In the genomic region with DNA sequence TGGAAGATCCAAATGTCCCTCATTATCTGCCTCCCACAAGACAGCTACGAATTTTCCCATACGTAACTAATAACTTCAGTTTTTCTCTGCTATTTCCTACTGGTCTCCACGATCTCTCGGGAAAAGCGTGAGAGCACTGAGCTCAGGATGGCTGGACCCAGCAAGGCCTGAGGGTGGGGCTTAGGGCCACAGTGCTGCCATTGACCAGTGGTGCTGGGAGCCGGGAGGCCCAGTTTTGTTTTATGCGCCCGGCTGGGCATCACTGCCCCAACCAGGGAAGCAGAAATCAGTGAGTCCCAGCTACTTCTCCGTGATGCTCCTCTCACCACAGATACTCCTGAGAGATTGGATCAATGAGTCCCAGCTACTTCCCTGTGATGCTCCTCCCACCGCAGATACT, we compare ENCODE assay signal across 20 cellular contexts.
A peak's percentile ranks its signal among the peaks of the same experiment; 100 is the strongest.
DNase-seq lines count a peak whose midpoint lies in the region; ATAC-seq, FAIRE-seq and TF ChIP-seq lines count a peak whose summit lies in the region.
"Had no signal": no experiment of that assay in that cellular context is flagged by ENCODE, and none has a peak within 500 bp of the region (broad histone marks: within the 10 kb centered on the region; RNA-seq: fewer than 3 reads in every experiment).

No MANE protein-coding gene starts in this region.

- peak overlapping the region; percentile 19; the same call in 1 of the 2 replicates for H3K9ac ChIP-seq in KMS-11
- H3K9ac ChIP-seq in H1 (replicated peaks in 1 of 4; ENCODE audit: extremely low read depth in 1 of 4, low read depth in 3 of 4, low read length in 3 of 4): no peak overlapping the region
- H3K9ac ChIP-seq in skeletal muscle tissue (ENCODE audit: low read depth in 1 of 3, low read length in 3 of 3): peak overlapping the region; percentile 62 to 80 (median 74)
- no peak overlapping the region for H3K9ac ChIP-seq in kidney (ENCODE audit: low read length in 2 of 2)

- 0 out of 2 replicates have a peak overlapping the region, but pooled peaks have one; percentile 9 for H2BK12ac ChIP-seq in H1 (ENCODE audit: low read depth, low read length)

- H3K56ac ChIP-seq in H1 (replicated peaks; ENCODE audit: insufficient read length, low read depth, low read length): no peak overlapping the region

- H3K4me1 ChIP-seq in KMS-11 (ENCODE audit: low read depth, poor library complexity, severe bottlenecking): peaks cover 42% of the 10 kb centered on the region
- peaks cover 0 to 10% (median 6%) of the 10 kb centered on the region in 4 experiments; a peak in 4 of 7 replicates for H3K4me1 ChIP-seq in H1 (replicated peaks in 1 of 4; ENCODE audit: control insufficient read depth in 3 of 4, insufficient read depth in 4 of 4, low read length in 3 of 4)
- peaks cover 22 to 41% (median 31%) of the 10 kb centered on the region in 3 donors for H3K4me1 ChIP-seq in skeletal muscle tissue (ENCODE audit: control insufficient read depth in 3 of 3, insufficient read depth in 3 of 3, low read length in 3 of 3)
- peaks cover 4 to 7% of the 10 kb centered on the region in 2 donors for H3K4me1 ChIP-seq in kidney (ENCODE audit: control insufficient read depth in 1 of 2, insufficient read depth in 1 of 2, low read depth in 1 of 2, low read length in 2 of 2)
- H3K4me1 ChIP-seq: Caco-2 had no signal

- H3K14ac ChIP-seq in H1 (ENCODE audit: insufficient read length): no peak overlapping the region

- H2BK20ac ChIP-seq in H1 (ENCODE audit: low read length): no peak overlapping the region

- TF ChIP-seq POLR2A in H1 (IDR thresholded peaks at IDR 0.05; ENCODE audit: control extremely low read depth in 1 of 2, low read depth in 2 of 2, low read length in 2 of 2): no peak

- H3K9me3 Mint-ChIP-seq in activated T-helper 17 cell treated with anti-CD3 and anti-CD28 coated beads, Interleukin-2, amount 50 U/mL, for 72 hours: no peaks in the 10 kb centered on the region

- no peak for TF ChIP-seq RAD21 in H1 (IDR thresholded peaks at IDR 0.05 in 1 of 2, conservative IDR thresholded peaks at IDR 0.05 in 1 of 2; ENCODE audit: low read depth in 2 of 2, low read length in 2 of 2)

- CTCF ChIA-PET in H1 (lab: Charles Lee; ENCODE audit: partially characterized antibody): interaction anchor here (0.7 to 2.4 kb wide), 5 partner anchors 12 to 39 kb away, joined by 3 to 5 read pairs (median 3); no protein-coding TSS in a partner anchor

- peak overlapping the region; percentile 21; the same call in 1 of the 2 replicates for H4K8ac ChIP-seq in H1 (ENCODE audit: extremely low read depth, insufficient read depth, low read length)

- no peak for ATAC-seq in GM18519 (IDR thresholded peaks at IDR 0.05; ENCODE audit: low FRiP score, unreplicated experiment)
- no peak for ATAC-seq in activated T-helper 17 cell treated with anti-CD3 and anti-CD28 coated beads, Interleukin-2, amount 50 U/mL, for 72 hours (replicated peaks)

- H2AFZ ChIP-seq in KMS-11 (ENCODE audit: low read depth): peak overlapping the region; percentile 77
- no peak overlapping the region for H2AFZ ChIP-seq in H1 (ENCODE audit: low read length)

- H3K79me1 ChIP-seq in H1 (ENCODE audit: low read depth, low read length): no peaks in the 10 kb centered on the region

- H4K20me1 ChIP-seq in KMS-11 (ENCODE audit: insufficient read depth): no peaks in the 10 kb centered on the region
- no peaks in the 10 kb centered on the region for H4K20me1 ChIP-seq in H1 (replicated peaks in 1 of 2; ENCODE audit: control insufficient read depth in 1 of 2, insufficient read depth in 2 of 2, low read length in 2 of 2)

- no peak for FAIRE-seq in H1 (lab: Jason Lieb, UNC)
- FAIRE-seq in kidney (lab: Jason Lieb, UNC): no peak
- FAIRE-seq: frontal cortex, HepG2 had no signal

- no peak for TF ChIP-seq EP300 in H1 (IDR thresholded peaks at IDR 0.05; ENCODE audit: borderline replicate concordance in 1 of 2, low read depth in 2 of 2, low read length in 2 of 2)

- H3K9me3 ChIP-seq in H1 (ENCODE audit: insufficient read depth in 2 of 2, low read depth in 1 of 2, low read length in 1 of 2): no peaks in the 10 kb centered on the region
- no peaks in the 10 kb centered on the region for H3K9me3 ChIP-seq in skeletal muscle tissue (ENCODE audit: control insufficient read depth in 3 of 3, low read length in 3 of 3)
- H3K9me3 ChIP-seq in kidney (ENCODE audit: control insufficient read depth in 1 of 2, low read length in 2 of 2): no peaks in the 10 kb centered on the region
- H3K9me3 ChIP-seq: Caco-2 had no signal

- H3K4me3 ChIP-seq in KMS-11 (IDR thresholded peaks at IDR 0.05; ENCODE audit: insufficient read depth, low read depth, low read length): no peak overlapping the region
- no peak overlapping the region for H3K4me3 ChIP-seq in H1 (ENCODE audit: extremely low read depth in 1 of 4, insufficient read depth in 2 of 4, low read depth in 3 of 4, low read length in 4 of 4)
- peak overlapping the region in 2 of 3 donors; percentile 50 to 58 for H3K4me3 ChIP-seq in skeletal muscle tissue (ENCODE audit: low read length in 3 of 3)
- H3K4me3 ChIP-seq in kidney (ENCODE audit: low read length in 2 of 2): no peak overlapping the region
- H3K4me3 ChIP-seq: dorsolateral prefrontal cortex had no signal

- no peaks in the 10 kb centered on the region; the same call in 1 of the 2 replicates for H3K23me2 ChIP-seq in H1 (ENCODE audit: low read depth, low read length)

- DNase-seq in D341Med (ENCODE audit: low spot score) (peak; percentile 40), H1 (ENCODE audit: low read depth in 1 of 2, low spot score in 2 of 2) (no peak), kidney (no peak), islet precursor cell (no peak)
- DNase-seq: activated CD4-positive, alpha-beta T cell treated with anti-CD3 and anti-CD28 coated beads, Interleukin-2, amount 50 U/mL, for 1 hour; activated gamma-delta T cell treated with Interleukin-2 at 50 U/mL for 16 hours; Caco-2; dorsolateral prefrontal cortex; HCEC 1CT; midbrain; NCI-H1436; NCI-H526 treated with DMSO at 0.1 percent for 48 hours; SIG-M5; stimulated activated CD4-positive, alpha-beta T cell treated with anti-CD3 and anti-CD28 coated beads, Interleukin-4, amount 100 ng/mL, for 4 hours had no signal

- H3K79me2 ChIP-seq in KMS-11 (ENCODE audit: insufficient read depth, low read depth) (no peaks in the 10 kb centered on the region), H1 (ENCODE audit: control insufficient read depth in 1 of 2, insufficient read depth in 2 of 2, low read length in 2 of 2) (no peaks in the 10 kb centered on the region)

- H3K27ac Mint-ChIP-seq in activated T-helper 17 cell treated with anti-CD3 and anti-CD28 coated beads, Interleukin-2, amount 50 U/mL, for 72 hours: no peak overlapping the region

- H3K4me2 ChIP-seq in KMS-11 (peak overlapping the region; percentile 67), H1 (ENCODE audit: insufficient read depth in 1 of 2, low read depth in 2 of 2, low read length in 2 of 2) (no peak overlapping the region)

- H2AK5ac ChIP-seq in H1 (ENCODE audit: low read depth, low read length): no peak overlapping the region

- POLR2A ChIA-PET in H1 (lab: Charles Lee; ENCODE audit: partially characterized antibody): no interaction called here

- H3K27me3 ChIP-seq in KMS-11 (ENCODE audit: insufficient read depth, low read depth) (no peaks in the 10 kb centered on the region), H1 (replicated peaks in 1 of 4; ENCODE audit: control insufficient read depth in 3 of 4, extremely low read depth in 1 of 4, insufficient read depth in 3 of 4, low read length in 3 of 4) (no peaks in the 10 kb centered on the region), skeletal muscle tissue (ENCODE audit: control insufficient read depth in 3 of 3, insufficient read depth in 3 of 3, low read length in 3 of 3) (no peaks in the 10 kb centered on the region)

- H3K18ac ChIP-seq in H1 (ENCODE audit: extremely low read depth, low read length): no peak overlapping the region

- H3K4me1 Mint-ChIP-seq in activated T-helper 17 cell treated with anti-CD3 and anti-CD28 coated beads, Interleukin-2, amount 50 U/mL, for 72 hours: no peaks in the 10 kb centered on the region

- no peaks in the 10 kb centered on the region for H3K36me3 ChIP-seq in KMS-11 (ENCODE audit: insufficient read depth)
- H3K36me3 ChIP-seq in H1 (ENCODE audit: control insufficient read depth in 2 of 4, insufficient read depth in 4 of 4, low read length in 3 of 4): no peaks in the 10 kb centered on the region
- no peaks in the 10 kb centered on the region for H3K36me3 ChIP-seq in skeletal muscle tissue (ENCODE audit: control insufficient read depth in 3 of 3, insufficient read depth in 3 of 3, low read length in 3 of 3)
- H3K36me3 ChIP-seq in kidney (ENCODE audit: control insufficient read depth in 1 of 2, insufficient read depth in 2 of 2, low read length in 2 of 2): no peaks in the 10 kb centered on the region

- H3K36me3 Mint-ChIP-seq in activated T-helper 17 cell treated with anti-CD3 and anti-CD28 coated beads, Interleukin-2, amount 50 U/mL, for 72 hours (ENCODE audit: low read depth): no peaks in the 10 kb centered on the region

- no peak overlapping the region for H2BK5ac ChIP-seq in H1 (ENCODE audit: low read depth, low read length)

- H2BK15ac ChIP-seq in H1 (ENCODE audit: low read length): no peak overlapping the region

- H3K4me3 Mint-ChIP-seq in activated T-helper 17 cell treated with anti-CD3 and anti-CD28 coated beads, Interleukin-2, amount 50 U/mL, for 72 hours: no peak overlapping the region

- H4K91ac ChIP-seq in H1 (replicated peaks; ENCODE audit: insufficient read length, low read length): no peak overlapping the region

- H3K27me3 Mint-ChIP-seq in activated T-helper 17 cell treated with anti-CD3 and anti-CD28 coated beads, Interleukin-2, amount 50 U/mL, for 72 hours: peaks cover 28% of the 10 kb centered on the region

- WGBS in H1 (ENCODE audit: extremely low coverage in 1 of 2, insufficient coverage in 1 of 2, insufficient read length in 1 of 2, insufficient replicate concordance in 2 of 2, low coverage in 1 of 2, low lambda C conversion rate in 2 of 2, missing lambda C conversion rate in 1 of 2), 2 experiments: 82% methylated on average over 10 of the region's 10 CpGs; no CpG with 5 or more reads in 1 of the 2 experiments

- H3K27ac ChIP-seq in KMS-11 (peak overlapping the region; percentile 53; the same call in 1 of the 2 replicates), H1 (ENCODE audit: low read depth, low read length) (no peak overlapping the region), skeletal muscle tissue (ENCODE audit: low read depth, low read length) (peak overlapping the region; percentile 93), kidney (ENCODE audit: low read depth in 2 of 2, low read length in 2 of 2) (no peak overlapping the region)

- H3K4ac ChIP-seq in H1 (replicated peaks; ENCODE audit: insufficient read length, low read depth, low read length): no peak overlapping the region

- no peak overlapping the region for H3K23ac ChIP-seq in H1 (ENCODE audit: insufficient read length)

- H2BK120ac ChIP-seq in H1 (replicated peaks; ENCODE audit: low read depth, low read length): no peak overlapping the region

- H4K5ac ChIP-seq in H1 (ENCODE audit: insufficient read length, low read depth, low read length): no peak overlapping the region

- intact Hi-C loops in kidney (cut with DNase I): no loop called here

- TF ChIP-seq CTCF in KMS-11 (conservative IDR thresholded peaks at IDR 0.05; ENCODE audit: low read depth, low read length) (no peak), H1 (IDR thresholded peaks at IDR 0.05; ENCODE audit: control extremely low read depth in 1 of 3, insufficient read depth in 1 of 3, low read depth in 1 of 3, low read length in 3 of 3) (no peak), kidney (IDR thresholded peaks at IDR 0.05; ENCODE audit: borderline replicate concordance, extremely low read depth, insufficient read depth) (no peak)

Comparison
In these comparisons a context has a peak if more than half of its experiments do, and no peak if none do; other contexts are left out.
1. H3K27ac ChIP-seq: peak in KMS-11 (single experiment) and skeletal muscle tissue (single experiment); none in H1 (single experiment) and kidney (0 of 2).
2. H3K4me3 ChIP-seq: peak in skeletal muscle tissue (2 of 3); none in KMS-11 (single experiment), H1 (0 of 4) and kidney (0 of 2).
3. H3K9ac ChIP-seq: peak in KMS-11 (single experiment) and skeletal muscle tissue (3 of 3); none in H1 (0 of 4) and kidney (0 of 2).